7 cellular contexts compared by ENCODE assay signal in the genomic region with DNA sequence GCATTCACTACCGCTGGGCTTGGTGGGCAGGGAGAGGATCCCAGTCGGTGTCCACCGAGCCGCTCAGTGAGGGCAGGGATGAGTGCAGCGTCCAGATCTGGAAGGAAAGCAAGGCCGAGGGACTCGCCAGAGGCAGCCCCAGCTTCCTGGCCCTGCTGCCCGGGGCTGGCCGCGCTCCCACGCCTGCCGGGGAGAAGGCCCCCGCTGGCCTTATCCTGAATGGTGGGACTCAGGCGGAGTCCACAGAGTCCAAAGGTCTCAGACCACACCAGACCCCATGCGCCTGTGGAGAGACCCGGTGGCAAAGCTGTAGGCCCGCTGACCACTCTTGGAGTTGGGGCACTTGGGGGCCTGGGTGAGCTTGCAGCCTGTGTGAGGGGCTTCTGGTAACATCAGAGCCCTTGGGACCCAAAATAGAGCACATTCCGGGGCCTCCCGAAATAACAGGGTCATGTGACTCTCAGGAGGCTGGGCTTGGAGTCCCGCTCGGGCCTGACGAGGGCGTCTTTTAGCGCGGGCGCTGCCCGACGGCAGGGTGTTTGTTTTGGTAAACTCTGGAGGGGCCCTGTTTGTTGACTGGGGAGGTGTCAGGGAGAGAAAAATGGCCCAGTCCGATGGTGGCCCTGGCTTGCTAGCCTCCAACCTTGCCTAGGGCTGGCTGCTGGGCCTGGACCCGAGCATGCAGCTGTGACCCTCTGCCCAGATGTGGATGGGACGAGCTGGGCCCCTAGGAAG. TPM values are rescaled to one million over a fixed set of nuclear protein-coding genes. Genes with fewer than 3 reads are reported as not detected.
DNase-seq lines count a peak whose midpoint lies in the region; ATAC-seq and TF ChIP-seq lines count a peak whose summit lies in the region.

No MANE protein-coding gene starts in this region.

- H3K9ac ChIP-seq in KMS-11 (no peak overlapping the region), duodenal mucosa (ENCODE audit: low read depth in 1 of 2, low read length in 2 of 2) (peak overlapping the region; percentile 73 to 78)

- peaks cover 55% of the 10 kb centered on the region; the same call in 1 of the 2 replicates for H3K79me2 ChIP-seq in KMS-11 (ENCODE audit: insufficient read depth, low read depth)

- no peaks in the 10 kb centered on the region for H3K36me3 ChIP-seq in KMS-11 (ENCODE audit: insufficient read depth)
- H3K36me3 ChIP-seq in duodenal mucosa (ENCODE audit: control insufficient read depth in 1 of 2, insufficient read depth in 2 of 2, low read length in 2 of 2): no peaks in the 10 kb centered on the region

- no peak for ATAC-seq in HG02938 (IDR thresholded peaks at IDR 0.05; ENCODE audit: unreplicated experiment)
- no peak for ATAC-seq in GM18861 (IDR thresholded peaks at IDR 0.05; ENCODE audit: unreplicated experiment)

- no peak overlapping the region for H3K27ac ChIP-seq in KMS-11
- H3K27ac ChIP-seq in duodenal mucosa (ENCODE audit: low read depth, low read length): peak overlapping the region; percentile 45

- H3K4me3 ChIP-seq in KMS-11 (IDR thresholded peaks at IDR 0.05; ENCODE audit: insufficient read depth, low read depth, low read length): no peak overlapping the region
- peak overlapping the region; percentile 72 to 81 for H3K4me3 ChIP-seq in duodenal mucosa (ENCODE audit: low read depth in 1 of 2, low read length in 2 of 2)

- peak overlapping the region; percentile 57; the same call in 1 of the 2 replicates for H3K4me2 ChIP-seq in KMS-11

- H4K20me1 ChIP-seq in KMS-11 (ENCODE audit: insufficient read depth): 0 out of 2 replicates have a peak, but pooled peaks cover 2% of the 10 kb centered on the region

- no peaks in the 10 kb centered on the region for H3K9me3 ChIP-seq in duodenal mucosa (ENCODE audit: control insufficient read depth in 1 of 2, low read length in 2 of 2)

- peaks cover 24% of the 10 kb centered on the region for H3K4me1 Mint-ChIP-seq in type B pancreatic cell (ENCODE audit: unreplicated experiment)

- H3K4me1 ChIP-seq in KMS-11 (ENCODE audit: low read depth, poor library complexity, severe bottlenecking): peaks cover 37% of the 10 kb centered on the region
- peaks cover 70 to 77% of the 10 kb centered on the region in 2 donors for H3K4me1 ChIP-seq in duodenal mucosa (ENCODE audit: control insufficient read depth in 1 of 2, insufficient read depth in 2 of 2, low read length in 2 of 2)

- peak; percentile 34 to 39 for DNase-seq in lung microvascular endothelial cell (ENCODE audit: low read depth in 2 of 2)
- no peak for DNase-seq in type B pancreatic cell (ENCODE audit: extremely low spot score, unreplicated experiment)
- no peak for DNase-seq in midbrain (lab: John Stamatoyannopoulos, UW)

- no peaks in the 10 kb centered on the region for H3K27me3 Mint-ChIP-seq in type B pancreatic cell

- H3K27me3 ChIP-seq in KMS-11 (ENCODE audit: insufficient read depth, low read depth) (no peaks in the 10 kb centered on the region), duodenal mucosa (ENCODE audit: control insufficient read depth in 1 of 2, insufficient read depth in 2 of 2, low read length in 2 of 2) (no peaks in the 10 kb centered on the region)

- no peak overlapping the region for H2AFZ ChIP-seq in KMS-11 (ENCODE audit: low read depth)

- H3K27ac Mint-ChIP-seq in type B pancreatic cell: peak overlapping the region; percentile 79

- H3K36me3 Mint-ChIP-seq in type B pancreatic cell: no peaks in the 10 kb centered on the region

- H3K9me3 Mint-ChIP-seq in type B pancreatic cell: no peaks in the 10 kb centered on the region

- peak overlapping the region; percentile 89 for H3K4me3 Mint-ChIP-seq in type B pancreatic cell

- TF ChIP-seq CTCF in KMS-11 (conservative IDR thresholded peaks at IDR 0.05; ENCODE audit: low read depth, low read length): no peak
- no peak for TF ChIP-seq CTCF in type B pancreatic cell (conservative IDR thresholded peaks at IDR 0.05)

RNA-seq across cellular contexts. Expression of gene RXRA, which starts 2.8 kb away (rescaled TPM):
- total RNA-seq in lung microvascular endothelial cell (10.9 and 14.9 TPM in 2 replicates), type B pancreatic cell (ENCODE audit: low replicate concordance) (66.9 and 127 TPM in 2 replicates)

Comparison
In these comparisons a context has a peak if more than half of its experiments do, and no peak if none do; other contexts are left out.
1. DNase-seq: peak in lung microvascular endothelial cell (2 of 2); none in type B pancreatic cell (single experiment) and midbrain (single experiment).